Comparison of ENCODE assay signal across 8 cellular contexts in the genomic region with DNA sequence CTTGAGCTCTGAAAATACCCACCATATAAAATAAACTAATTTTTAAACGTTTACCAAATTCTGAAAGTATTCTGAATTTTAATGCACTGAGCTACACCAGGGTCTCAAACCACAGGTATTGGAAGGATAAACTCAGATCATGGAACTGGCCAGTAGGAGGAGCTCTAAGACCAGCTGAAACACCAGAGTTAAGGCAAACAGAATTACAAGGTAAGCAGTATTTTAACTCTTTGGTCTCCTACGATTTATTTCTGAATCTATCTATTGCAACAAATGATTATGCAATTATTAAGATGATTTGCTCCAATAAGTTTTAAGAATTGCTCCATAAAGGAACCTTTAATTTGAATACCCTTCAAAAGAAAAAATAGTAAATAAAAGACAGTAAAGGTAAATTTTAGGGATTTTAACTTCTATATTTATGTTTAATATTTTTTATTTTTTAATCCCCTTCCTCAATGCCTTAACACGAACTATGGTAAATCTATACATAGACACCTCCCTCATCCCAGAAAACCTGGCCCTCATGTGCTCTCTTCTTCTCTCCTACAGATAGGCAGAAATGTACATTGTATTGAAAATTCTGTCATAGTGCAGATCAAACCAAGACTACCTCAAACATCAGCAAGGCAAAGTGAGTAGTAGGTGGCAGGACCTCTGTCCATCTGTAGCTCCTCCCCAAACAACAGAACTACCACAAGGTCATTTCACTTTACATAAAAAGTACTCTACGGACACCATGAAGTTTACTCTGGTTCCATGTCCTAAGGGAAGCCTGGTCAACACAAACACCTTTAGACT. TPM values are rescaled to one million over a fixed set of nuclear protein-coding genes. Genes with fewer than 3 reads are reported as not detected.
A peak's percentile ranks its signal among the peaks of the same experiment; 100 is the strongest.
DNase-seq lines count a peak whose midpoint lies in the region; ATAC-seq and TF ChIP-seq lines count a peak whose summit lies in the region.

No MANE protein-coding gene starts in this region.

- WGBS in stomach, 5 donors, result 24 to 33% (median 27%) methylated on average over 4 of the region's 4 CpGs

- H3K9me3 Mint-ChIP-seq in natural killer cell, result no peaks in the 10 kb centered on the region

- no peak overlapping the region for H3K4me3 Mint-ChIP-seq in natural killer cell

- H3K4me3 ChIP-seq in OCI-LY1 (ENCODE audit: low read depth, low read length, poor library complexity, severe bottlenecking) (no peak overlapping the region), epithelial cell of proximal tubule (ENCODE audit: low read depth, low read length) (no peak overlapping the region), stomach (no peak overlapping the region)

- no peak overlapping the region for H2AFZ ChIP-seq in OCI-LY1 (ENCODE audit: low read length)

- no peaks in the 10 kb centered on the region for H3F3A ChIP-seq in OCI-LY1 (ENCODE audit: insufficient read depth, low read length)

- no peaks in the 10 kb centered on the region for H3K27me3 Mint-ChIP-seq in natural killer cell (ENCODE audit: low read depth in 2 of 2)

- no peaks in the 10 kb centered on the region for H3K4me1 Mint-ChIP-seq in natural killer cell

- no peaks in the 10 kb centered on the region for H3K36me3 Mint-ChIP-seq in natural killer cell

- TF ChIP-seq POLR2A in stomach (IDR thresholded peaks at IDR 0.05), result no peak

- no peak overlapping the region for H3K27ac ChIP-seq in OCI-LY1 (ENCODE audit: low read depth, low read length, poor library complexity, severe bottlenecking)
- H3K27ac ChIP-seq in stomach, result no peak overlapping the region

- no peak overlapping the region for H3K27ac Mint-ChIP-seq in natural killer cell

- H3K9ac ChIP-seq in OCI-LY1 (ENCODE audit: low read length), result no peak overlapping the region

- ATAC-seq in natural killer cell, result peak; percentile 80 to 92 (median 89)

- H3K27me3 ChIP-seq in OCI-LY1 (ENCODE audit: insufficient read depth, low read length), result no peaks in the 10 kb centered on the region
- H3K27me3 ChIP-seq in stomach, result no peaks in the 10 kb centered on the region

- peak; percentile 11 for DNase-seq in DMS 273 treated with DMSO at 0.1 percent for 48 hours (lab: John Stamatoyannopoulos, UW)
- DNase-seq in GM20000 (ENCODE audit: low spot score), result peak; percentile 50
- peak; percentile 43 for DNase-seq in HPDE6-E6E7 (ENCODE audit: extremely low spot score)
- peak; percentile 51 for DNase-seq in activated CD8-positive, alpha-beta memory T cell treated with anti-CD3 and anti-CD28 coated beads, Interleukin-2, amount 50 U/mL, for 24 hours (ENCODE audit: extremely low read depth)
- DNase-seq in epithelial cell of proximal tubule (ENCODE audit: low read depth), result no peak
- DNase-seq in natural killer cell, result peak; percentile 32
- DNase-seq in stomach, result peak; percentile 64

- peak; percentile 64 for TF ChIP-seq CTCF in GM20000 (IDR thresholded peaks at IDR 0.05; ENCODE audit: extremely low read depth, missing control alignments)
- TF ChIP-seq CTCF in OCI-LY1 (IDR thresholded peaks at IDR 0.05; ENCODE audit: low read length), result peak; percentile 88
- peak; percentile 92 for TF ChIP-seq CTCF in epithelial cell of proximal tubule (conservative IDR thresholded peaks at IDR 0.05; ENCODE audit: low read depth, low read length)
- peak; percentile 97 for TF ChIP-seq CTCF in natural killer cell (IDR thresholded peaks at IDR 0.05)
- TF ChIP-seq CTCF in stomach (IDR thresholded peaks at IDR 0.05), result peak in 5 of 7 experiments; percentile 60 to 92 (median 87)

- H4K20me1 ChIP-seq in OCI-LY1 (ENCODE audit: insufficient read depth, low read length), result 0 out of 2 replicates have a peak, but pooled peaks cover 2% of the 10 kb centered on the region

- no peaks in the 10 kb centered on the region for H3K79me2 ChIP-seq in OCI-LY1 (ENCODE audit: insufficient read depth, low read length)

- intact Hi-C loops in natural killer cell (cut with micrococcal nuclease), result loop anchor here (1.0 to 10.0 kb wide), 5 partner anchors 231 to 1409 kb away; a partner anchor contains a TSS
- intact Hi-C loops in stomach (cut with DNase I; ENCODE audit: low total_unique reads), result no loop called here

- H3K4me1 ChIP-seq in OCI-LY1 (ENCODE audit: insufficient read depth, low read length, severe bottlenecking) (no peaks in the 10 kb centered on the region), stomach (peaks cover 0 to 5% (median 0%) of the 10 kb centered on the region in 4 donors)

- TF ChIP-seq EP300 in stomach (IDR thresholded peaks at IDR 0.05), result no peak

- H3K4me2 ChIP-seq in OCI-LY1 (ENCODE audit: low read length), result no peak overlapping the region

- H3K9me2 ChIP-seq in OCI-LY1 (ENCODE audit: low read depth, low read length), result no peaks in the 10 kb centered on the region

- H3K9me3 ChIP-seq in OCI-LY1 (ENCODE audit: low read length), result no peaks in the 10 kb centered on the region
- no peaks in the 10 kb centered on the region for H3K9me3 ChIP-seq in stomach

- H3K36me3 ChIP-seq in OCI-LY1 (ENCODE audit: insufficient read depth, low read length) (no peaks in the 10 kb centered on the region), stomach (peaks cover 0 to 17% (median 10%) of the 10 kb centered on the region in 4 donors)

RNA-seq across cellular contexts. Expression of a gene that starts 58.4 kb away (rescaled TPM):
- total RNA-seq in epithelial cell of proximal tubule (not detected in 2 replicates), natural killer cell (not detected), stomach (under 1 TPM in 1 of 5 donors, not detected in 4; 0.73 TPM)
- not detected for polyA plus RNA-seq in stomach
